Comparison of ENCODE assay signal across 8 cellular contexts in genomic region chr11:45354976-45355705, GRCh38.
A peak's percentile ranks its signal among the peaks of the same experiment; 100 is the strongest.
DNase-seq lines count a peak whose midpoint lies in the region; ATAC-seq and TF ChIP-seq lines count a peak whose summit lies in the region.

No MANE protein-coding gene starts in this region.

- no peak for TF ChIP-seq EP300 in sigmoid colon (IDR thresholded peaks at IDR 0.05)

- H3K4me3 ChIP-seq in MG63 (peak overlapping the region; percentile 48), sigmoid colon (peak overlapping the region; percentile 61 to 68 (median 66))

- H3K27me3 ChIP-seq in MG63 (peaks cover 6% of the 10 kb centered on the region), sigmoid colon (no peaks in the 10 kb centered on the region)

- 10 to 20% methylated on average over 30 of the region's 30 CpGs for WGBS in sigmoid colon, 2 donors

- TF ChIP-seq POLR2A in sigmoid colon (IDR thresholded peaks at IDR 0.05), result no peak

- TF ChIP-seq CTCF in sigmoid colon (IDR thresholded peaks at IDR 0.05), result no peak

- peak; percentile 94 for ATAC-seq in GM21528 (IDR thresholded peaks at IDR 0.05; ENCODE audit: low FRiP score, unreplicated experiment)

- H3K36me3 ChIP-seq in MG63, result no peaks in the 10 kb centered on the region
- H3K36me3 ChIP-seq in sigmoid colon, result no peaks in the 10 kb centered on the region

- peak overlapping the region; percentile 52 to 75 (median 60) for H3K27ac ChIP-seq in sigmoid colon

- H3K4me1 ChIP-seq in sigmoid colon, result peaks cover 0 to 12% (median 10%) of the 10 kb centered on the region in 4 donors

- DNase-seq in COLO668 (lab: John Stamatoyannopoulos, UW; ENCODE audit: unreplicated experiment) (peak; percentile 90), MG63 (peak; percentile 71), T-helper 2 cell (peak; percentile 68 to 93 (median 79)), astrocyte of the hippocampus (ENCODE audit: low read depth, low spot score) (peak; percentile 92), iPS DF 4.7 (ENCODE audit: extremely low read depth, low spot score) (peak; percentile 78), sigmoid colon (peak; percentile 94), SKM-1 treated with dmso at 0.1 percent for 144 hours (lab: John Stamatoyannopoulos, UW; ENCODE audit: unreplicated experiment) (no peak)

- no peaks in the 10 kb centered on the region for H3K9me3 ChIP-seq in MG63
- H3K9me3 ChIP-seq in sigmoid colon, result peaks cover 0 to 3% (median 0%) of the 10 kb centered on the region in 4 donors

- intact Hi-C loops in sigmoid colon (cut with DNase I), result no loop called here
